21 cellular contexts compared by ENCODE assay signal in genomic region chr3:125358923-125359322, GRCh38. TPM values are rescaled to one million over a fixed set of nuclear protein-coding genes. Genes with fewer than 3 reads are reported as not detected.
DNase-seq lines count a peak whose midpoint lies in the region; ATAC-seq and TF ChIP-seq lines count a peak whose summit lies in the region.
"Had no signal": no experiment of that assay in that cellular context is flagged by ENCODE, and none has a peak within 500 bp of the region (broad histone marks: within the 10 kb centered on the region; RNA-seq: fewer than 3 reads in every experiment).

No MANE protein-coding gene starts in this region.

- DNase-seq in activated T-cell treated with anti-CD3 and anti-CD28 coated beads, Interleukin-2, amount 50 U/mL, for 24 hours: no peak
- no peak for DNase-seq in activated T-cell treated with anti-CD3 and anti-CD28 coated beads for 4 hours
- DNase-seq in activated B cell treated with CpG ODN at 0.5 μM for 24 hours: no peak
- no peak for DNase-seq in natural killer cell treated with Interleukin-12 subunit alpha and Interleukin-12 subunit beta and Interleukin-15 and Interleukin-18, amount 100 ng/mL, for 72 hours (ENCODE audit: low spot score)
- DNase-seq in chondrocyte (ENCODE audit: low spot score): no peak
- DNase-seq in prostate gland (ENCODE audit: low spot score): no peak
- DNase-seq: activated CD4-positive, alpha-beta T cell treated with anti-CD3 and anti-CD28 coated beads, Interleukin-2, amount 50 U/mL, for 1 hour; activated naive CD8-positive, alpha-beta T cell treated with anti-CD3 and anti-CD28 coated beads, Interleukin-2, amount 10 ng/mL, durations not matched to agents 7 days and 5 days; cortex of kidney; DMS79 treated with DMSO at 0.1 percent for 48 hours; NCI-H187 treated with DMSO at 0.1 percent for 48 hours; NCI-H345; stimulated activated CD4-positive, alpha-beta T cell treated with anti-CD3 and anti-CD28 coated beads, Interleukin-2, amount 100 ng/mL, for 48 hours had no signal

- no peaks in the 10 kb centered on the region for H3K9me3 Mint-ChIP-seq in activated T-cell treated with anti-CD3 and anti-CD28 coated beads, Interleukin-2, amount 50 U/mL, for 24 hours
- no peaks in the 10 kb centered on the region for H3K9me3 Mint-ChIP-seq in activated B cell treated with CpG ODN at 0.5 μM for 24 hours
- H3K9me3 Mint-ChIP-seq in natural killer cell treated with Interleukin-12 subunit alpha and Interleukin-12 subunit beta and Interleukin-15 and Interleukin-18, amount 100 ng/mL, for 72 hours: no peaks in the 10 kb centered on the region
- H3K9me3 Mint-ChIP-seq in chondrocyte (ENCODE audit: low read depth): peaks cover 2% of the 10 kb centered on the region
- H3K9me3 Mint-ChIP-seq: activated naive CD8-positive, alpha-beta T cell treated with anti-CD3 and anti-CD28 coated beads, Interleukin-2, amount 10 ng/mL, durations not matched to agents 7 days and 5 days had no signal

- peak overlapping the region; percentile 37 for H3K27ac Mint-ChIP-seq in activated T-cell treated with anti-CD3 and anti-CD28 coated beads, Interleukin-2, amount 50 U/mL, for 24 hours
- H3K27ac Mint-ChIP-seq in activated B cell treated with CpG ODN at 0.5 μM for 24 hours (peak overlapping the region; percentile 11), chondrocyte (ENCODE audit: unreplicated experiment) (no peak overlapping the region)
- peak overlapping the region in 1 of 2 donors; percentile 73 for H3K27ac Mint-ChIP-seq in natural killer cell treated with Interleukin-12 subunit alpha and Interleukin-12 subunit beta and Interleukin-15 and Interleukin-18, amount 100 ng/mL, for 72 hours
- H3K27ac Mint-ChIP-seq: activated naive CD8-positive, alpha-beta T cell treated with anti-CD3 and anti-CD28 coated beads, Interleukin-2, amount 10 ng/mL, durations not matched to agents 7 days and 5 days had no signal

- CTCF ChIA-PET in activated B cell treated with CpG ODN at 0.5 μM for 24 hours (lab: Charles Lee): no interaction called here

- no peaks in the 10 kb centered on the region for H3K9me3 ChIP-seq in DOHH2 (ENCODE audit: control insufficient read depth, insufficient read depth, low read length)
- no peaks in the 10 kb centered on the region for H3K9me3 ChIP-seq in prostate gland
- H3K9me3 ChIP-seq: body of pancreas had no signal

- H3K9me2 ChIP-seq in DOHH2 (replicated peaks; ENCODE audit: control insufficient read depth, low read length): no peaks in the 10 kb centered on the region

- peaks cover 99% of the 10 kb centered on the region for H3K79me2 ChIP-seq in DOHH2 (ENCODE audit: control insufficient read depth, low read length)

- no peaks in the 10 kb centered on the region for H3K27me3 ChIP-seq in DOHH2 (ENCODE audit: control insufficient read depth, low read length)
- no peaks in the 10 kb centered on the region for H3K27me3 ChIP-seq in prostate gland (replicated peaks; ENCODE audit: insufficient read depth)
- H3K27me3 ChIP-seq: body of pancreas had no signal

- TF ChIP-seq CTCF in DOHH2 (IDR thresholded peaks at IDR 0.05; ENCODE audit: low read depth, low read length, poor library complexity, severe bottlenecking) (no peak), activated B cell treated with CpG ODN at 0.5 μM for 24 hours (IDR thresholded peaks at IDR 0.05) (no peak), chondrocyte (IDR thresholded peaks at IDR 0.05) (no peak), prostate gland (IDR thresholded peaks at IDR 0.05) (no peak)

- H3K27me3 Mint-ChIP-seq in activated T-cell treated with anti-CD3 and anti-CD28 coated beads, Interleukin-2, amount 50 U/mL, for 24 hours: no peaks in the 10 kb centered on the region
- H3K27me3 Mint-ChIP-seq in activated B cell treated with CpG ODN at 0.5 μM for 24 hours: no peaks in the 10 kb centered on the region
- no peaks in the 10 kb centered on the region for H3K27me3 Mint-ChIP-seq in natural killer cell treated with Interleukin-12 subunit alpha and Interleukin-12 subunit beta and Interleukin-15 and Interleukin-18, amount 100 ng/mL, for 72 hours
- H3K27me3 Mint-ChIP-seq in chondrocyte (ENCODE audit: low read depth): no peaks in the 10 kb centered on the region
- H3K27me3 Mint-ChIP-seq: activated naive CD8-positive, alpha-beta T cell treated with anti-CD3 and anti-CD28 coated beads, Interleukin-2, amount 10 ng/mL, durations not matched to agents 7 days and 5 days had no signal

- H3K4me2 ChIP-seq in DOHH2 (ENCODE audit: low read length): 0 out of 2 replicates have a peak overlapping the region, but pooled peaks have one; percentile 28

- H3K4me1 Mint-ChIP-seq in activated T-cell treated with anti-CD3 and anti-CD28 coated beads, Interleukin-2, amount 50 U/mL, for 24 hours (ENCODE audit: low read depth): peaks cover 67% of the 10 kb centered on the region
- H3K4me1 Mint-ChIP-seq in activated B cell treated with CpG ODN at 0.5 μM for 24 hours: peaks cover 70% of the 10 kb centered on the region
- H3K4me1 Mint-ChIP-seq in natural killer cell treated with Interleukin-12 subunit alpha and Interleukin-12 subunit beta and Interleukin-15 and Interleukin-18, amount 100 ng/mL, for 72 hours (ENCODE audit: low read depth in 2 of 2): peaks cover 49 to 61% of the 10 kb centered on the region in 2 donors
- H3K4me1 Mint-ChIP-seq in chondrocyte (ENCODE audit: low read depth): peaks cover 40% of the 10 kb centered on the region

- POLR2A ChIA-PET in activated B cell treated with CpG ODN at 0.5 μM for 24 hours (lab: Charles Lee): interaction anchor here (2.7 kb wide), 1 partner anchor 17 kb away, joined by 25 read pairs; the partner anchor contains the start of gene ZNF148

- no peaks in the 10 kb centered on the region; the same call in 1 of the 2 replicates for H4K20me1 ChIP-seq in DOHH2 (ENCODE audit: control insufficient read depth, insufficient read depth, low read depth, low read length)

- ATAC-seq in activated B cell treated with CpG ODN at 0.5 μM for 24 hours (ENCODE audit: low read depth) (no peak), HG03196 (IDR thresholded peaks at IDR 0.05; ENCODE audit: unreplicated experiment) (no peak)
- no peak for ATAC-seq in natural killer cell treated with Interleukin-12 subunit alpha and Interleukin-12 subunit beta and Interleukin-15 and Interleukin-18, amount 100 ng/mL, for 72 hours
- ATAC-seq: body of pancreas, K562, Panc1 had no signal

- H3K4me1 ChIP-seq in DOHH2 (ENCODE audit: control insufficient read depth, low read length) (peaks cover 65% of the 10 kb centered on the region), prostate gland (replicated peaks) (no peaks in the 10 kb centered on the region)
- H3K4me1 ChIP-seq: parathyroid adenoma had no signal

- intact Hi-C loops in activated B cell treated with CpG ODN at 0.5 μM for 24 hours (cut with micrococcal nuclease) (no loop called here), prostate gland (cut with DNase I) (no loop called here)

- peaks cover 25% of the 10 kb centered on the region for H3F3A ChIP-seq in DOHH2 (ENCODE audit: control insufficient read depth, insufficient read depth)

- H3K4me3 ChIP-seq in DOHH2 (ENCODE audit: low read length): no peak overlapping the region
- H3K4me3 ChIP-seq in prostate gland: no peak overlapping the region
- H3K4me3 ChIP-seq: body of pancreas, K562, lung, skin epidermis had no signal

- H3K36me3 ChIP-seq in DOHH2 (ENCODE audit: control insufficient read depth, low read length) (peaks cover 3% of the 10 kb centered on the region; the same call in 1 of the 2 replicates), prostate gland (no peaks in the 10 kb centered on the region)

- H3K27ac ChIP-seq in DOHH2 (ENCODE audit: low read depth, low read length) (peak overlapping the region; percentile 19), prostate gland (no peak overlapping the region)
- H3K27ac ChIP-seq: body of pancreas, parathyroid adenoma, skin epidermis had no signal

- H3K36me3 Mint-ChIP-seq in activated T-cell treated with anti-CD3 and anti-CD28 coated beads, Interleukin-2, amount 50 U/mL, for 24 hours (ENCODE audit: low read depth): no peaks in the 10 kb centered on the region
- peaks cover 2% of the 10 kb centered on the region for H3K36me3 Mint-ChIP-seq in activated B cell treated with CpG ODN at 0.5 μM for 24 hours (ENCODE audit: low read depth)
- no peaks in the 10 kb centered on the region for H3K36me3 Mint-ChIP-seq in natural killer cell treated with Interleukin-12 subunit alpha and Interleukin-12 subunit beta and Interleukin-15 and Interleukin-18, amount 100 ng/mL, for 72 hours
- H3K36me3 Mint-ChIP-seq in chondrocyte (ENCODE audit: low read depth): peaks cover 1% of the 10 kb centered on the region

- H3K4me3 Mint-ChIP-seq in activated T-cell treated with anti-CD3 and anti-CD28 coated beads, Interleukin-2, amount 50 U/mL, for 24 hours: no peak overlapping the region
- H3K4me3 Mint-ChIP-seq in activated B cell treated with CpG ODN at 0.5 μM for 24 hours (no peak overlapping the region), chondrocyte (ENCODE audit: unreplicated experiment) (no peak overlapping the region)
- H3K4me3 Mint-ChIP-seq in natural killer cell treated with Interleukin-12 subunit alpha and Interleukin-12 subunit beta and Interleukin-15 and Interleukin-18, amount 100 ng/mL, for 72 hours: peak overlapping the region; percentile 2

- no peak for TF ChIP-seq POLR2A in prostate gland (IDR thresholded peaks at IDR 0.05)

RNA-seq across cellular contexts. Expression of gene ZNF148, which starts 16.2 kb away (rescaled TPM):
- total RNA-seq in activated B cell treated with CpG ODN at 0.5 μM for 24 hours: 46.6 and 57.6 TPM in 2 replicates
- total RNA-seq in natural killer cell treated with Interleukin-12 subunit alpha and Interleukin-12 subunit beta and Interleukin-15 and Interleukin-18, amount 100 ng/mL, for 72 hours: 10 to 100 TPM; 40.9 to 51.8 TPM
- total RNA-seq in chondrocyte: 45.9 to 50.6 TPM (median 49.9 TPM) in 3 replicates
- total RNA-seq in prostate gland: 10 to 100 TPM; 26.9 to 28.5 TPM
